ENCODE assay signal across 16 cellular contexts in the genomic region with DNA sequence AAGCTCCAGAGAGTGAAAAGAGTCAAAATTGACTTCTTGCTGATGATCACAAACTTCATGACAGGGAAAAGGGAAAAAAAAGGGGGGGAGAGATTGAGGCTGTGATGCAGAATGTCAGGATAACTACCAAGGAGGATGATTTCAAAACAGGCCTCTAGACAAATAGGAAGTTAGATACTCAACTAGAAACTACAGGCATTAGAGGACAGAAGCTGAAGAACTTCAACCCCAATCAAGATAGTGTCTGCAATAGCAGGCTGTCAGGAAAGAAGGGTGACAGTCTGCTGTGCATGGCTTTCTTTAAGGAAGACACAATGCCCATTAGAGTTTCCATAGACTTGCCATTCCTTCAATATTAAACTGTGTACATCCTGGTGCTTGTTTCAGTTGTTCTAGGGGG.
"Had no signal": no experiment of that assay in that cellular context is flagged by ENCODE, and none has a peak within 500 bp of the region (broad histone marks: within the 10 kb centered on the region; RNA-seq: fewer than 3 reads in every experiment).

No MANE protein-coding gene starts in this region.

- H3K27me3 ChIP-seq: tibial nerve, vagina had no signal

- H3K27ac ChIP-seq: prostate gland, tibial nerve, vagina had no signal

- H3K9me3 ChIP-seq: prostate gland, tibial nerve, vagina had no signal

- ATAC-seq: effector memory CD8-positive, alpha-beta T cell; left cardiac atrium; naive thymus-derived CD8-positive, alpha-beta T cell; right cardiac atrium; stimulated activated naive CD8-positive, alpha-beta T cell treated with anti-CD3 and anti-CD28 coated beads, Interleukin-15, Interleukin-2, amounts not matched to agents 100 U/mL and 50 U/mL, for 24 hours had no signal

- H3K36me3 ChIP-seq: prostate gland, tibial nerve, vagina had no signal

- DNase-seq: activated CD4-positive, alpha-beta T cell treated with anti-CD3 and anti-CD28 coated beads, Interleukin-2, amount 50 U/mL, for 48 hours; activated CD4-positive, CD25-positive, alpha-beta regulatory T cell treated with anti-CD3 and anti-CD28 coated beads, Interleukin-2, amount 50 U/mL, for 72 hours; dermis blood vessel endothelial cell; effector memory CD8-positive, alpha-beta T cell; left cardiac atrium; naive thymus-derived CD8-positive, alpha-beta T cell; right cardiac atrium; stimulated activated naive CD8-positive, alpha-beta T cell treated with anti-CD3 and anti-CD28 coated beads, Interleukin-15, Interleukin-2, amounts not matched to agents 100 U/mL and 50 U/mL, for 24 hours; substantia nigra; T-helper 1 cell; T-helper 9 cell had no signal

- H3K4me1 ChIP-seq: prostate gland, tibial nerve, vagina had no signal

- H3K27ac Mint-ChIP-seq: activated naive CD8-positive, alpha-beta T cell; effector memory CD8-positive, alpha-beta T cell had no signal

- H3K4me3 Mint-ChIP-seq: activated naive CD8-positive, alpha-beta T cell; effector memory CD8-positive, alpha-beta T cell; naive thymus-derived CD8-positive, alpha-beta T cell had no signal

- H3K4me3 ChIP-seq: prostate gland, tibial nerve, vagina had no signal

- FAIRE-seq: islet of Langerhans had no signal

- H3K27me3 Mint-ChIP-seq: activated naive CD8-positive, alpha-beta T cell; effector memory CD8-positive, alpha-beta T cell; naive thymus-derived CD8-positive, alpha-beta T cell had no signal

- H3K9me3 Mint-ChIP-seq: naive thymus-derived CD8-positive, alpha-beta T cell had no signal

- H3K36me3 Mint-ChIP-seq: activated naive CD8-positive, alpha-beta T cell; naive thymus-derived CD8-positive, alpha-beta T cell had no signal
